Comparison of ENCODE assay signal across 15 cellular contexts in the genomic region with DNA sequence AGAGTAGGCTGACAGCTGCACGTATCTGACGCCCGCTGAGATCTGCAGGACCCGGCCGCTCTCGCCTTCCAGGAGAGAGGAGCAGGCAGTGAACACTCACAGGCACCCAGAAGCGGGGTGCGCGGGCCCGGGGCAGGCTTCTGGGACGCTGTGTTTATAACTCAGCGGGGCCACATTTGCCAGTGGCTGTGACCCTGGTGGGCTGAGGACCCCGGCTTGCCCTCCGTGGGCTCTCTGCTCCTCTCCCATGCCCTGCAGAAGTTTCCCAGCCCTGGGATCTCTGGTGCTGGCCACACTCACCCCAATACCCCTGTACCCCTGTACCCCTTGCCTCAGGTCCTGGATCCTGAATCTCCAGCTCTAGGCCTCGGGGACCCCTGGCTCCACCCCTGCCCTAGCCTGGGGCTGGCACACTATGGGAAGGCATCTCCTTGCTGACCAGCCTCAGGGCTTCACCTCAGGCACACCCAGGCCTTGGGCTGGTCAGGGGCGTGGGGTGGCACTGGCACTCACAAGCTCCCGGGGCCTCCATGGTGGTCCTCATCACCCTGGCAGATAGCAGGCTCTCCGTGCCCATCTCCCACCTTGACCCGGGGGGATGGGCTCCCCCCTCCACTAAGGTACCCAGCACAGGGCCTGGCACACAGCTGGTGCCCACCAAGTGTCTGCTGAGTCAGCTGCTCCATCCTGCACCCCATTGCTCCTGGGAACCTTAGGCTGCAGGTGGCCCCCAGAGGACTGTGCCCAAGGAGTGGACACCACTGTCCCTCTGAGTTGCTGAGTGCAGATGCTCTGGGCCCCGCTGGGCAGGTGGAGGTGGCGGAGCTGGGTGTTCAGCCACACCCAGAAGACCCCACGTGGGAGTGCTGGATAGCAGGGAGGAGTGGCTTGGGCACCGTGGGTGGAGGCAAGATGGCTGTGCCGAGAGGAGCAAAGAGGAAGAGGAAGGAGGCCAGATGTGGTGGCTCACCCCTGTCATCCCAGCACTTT.
"Had no signal": no experiment of that assay in that cellular context is flagged by ENCODE, and none has a peak within 500 bp of the region (broad histone marks: within the 10 kb centered on the region; RNA-seq: fewer than 3 reads in every experiment).

No MANE protein-coding gene starts in this region.

- H3K4me3 Mint-ChIP-seq: activated naive CD8-positive, alpha-beta T cell treated with anti-CD3 and anti-CD28 coated beads, Interleukin-2, amount 10 ng/mL, durations not matched to agents 7 days and 5 days; effector memory CD8-positive, alpha-beta T cell; memory B cell; nephron; WTC11 had no signal

- H3K27ac ChIP-seq: heart right ventricle, tibial nerve had no signal

- H3K36me3 ChIP-seq: heart right ventricle had no signal

- DNase-seq: activated CD4-positive, alpha-beta T cell treated with anti-CD3 and anti-CD28 coated beads, Interleukin-2, amount 50 U/mL, for 1 hour; activated CD8-positive, alpha-beta memory T cell treated with anti-CD3 and anti-CD28 coated beads for 24 hours; activated naive CD4-positive, alpha-beta T cell; activated naive CD8-positive, alpha-beta T cell treated with anti-CD3 and anti-CD28 coated beads, Interleukin-2, amount 10 ng/mL, durations not matched to agents 7 days and 5 days; activated T-cell treated with anti-CD3 and anti-CD28 coated beads for 4 hours; cerebellar nuclear complex; dermis blood vessel endothelial cell; effector memory CD8-positive, alpha-beta T cell; stimulated activated CD4-positive, alpha-beta T cell treated with anti-CD3 and anti-CD28 coated beads, Interleukin-4, amount 100 ng/mL, for 24 hours; stimulated activated naive CD4-positive, alpha-beta T cell had no signal

- H3K4me1 ChIP-seq: tibial nerve had no signal

- H3K27me3 ChIP-seq: heart right ventricle, tibial nerve had no signal

- H3K4me3 ChIP-seq: heart right ventricle, tibial nerve had no signal

- H3K36me3 Mint-ChIP-seq: activated naive CD8-positive, alpha-beta T cell treated with anti-CD3 and anti-CD28 coated beads, Interleukin-2, amount 10 ng/mL, durations not matched to agents 7 days and 5 days had no signal

- H3K27me3 Mint-ChIP-seq: effector memory CD8-positive, alpha-beta T cell; memory B cell had no signal

- H3K4me1 Mint-ChIP-seq: activated naive CD8-positive, alpha-beta T cell treated with anti-CD3 and anti-CD28 coated beads, Interleukin-2, amount 10 ng/mL, durations not matched to agents 7 days and 5 days; WTC11 had no signal

- ATAC-seq: effector memory CD8-positive, alpha-beta T cell; WTC11 had no signal

- H3K27ac Mint-ChIP-seq: activated naive CD8-positive, alpha-beta T cell treated with anti-CD3 and anti-CD28 coated beads, Interleukin-2, amount 10 ng/mL, durations not matched to agents 7 days and 5 days; effector memory CD8-positive, alpha-beta T cell; memory B cell; WTC11 had no signal
